2 cellular contexts compared by ENCODE assay signal in genomic region chr10:103766751-103767509, GRCh38.
TF ChIP-seq lines count a peak whose summit lies in the region.

No MANE protein-coding gene starts in this region.

TF ChIP-seq in GM23338, 12 proteins besides CTCF, POLR2A, EP300 and RAD21:
- TF ChIP-seq ZNF462 (CRISPR knock-in tag; IDR thresholded peaks at IDR 0.05) (no peak), ETS1 (IDR thresholded peaks at IDR 0.05) (no peak), JUNB (IDR thresholded peaks at IDR 0.05; ENCODE audit: unreplicated experiment) (no peak), EZH2phosphoT487 (IDR thresholded peaks at IDR 0.05; ENCODE audit: unreplicated experiment) (no peak), EZH2 (IDR thresholded peaks at IDR 0.05; ENCODE audit: low read depth, unreplicated experiment) (no peak), STAT1 (IDR thresholded peaks at IDR 0.05; ENCODE audit: unreplicated experiment) (no peak), POLR2AphosphoS5 (IDR thresholded peaks at IDR 0.05; ENCODE audit: low read depth) (no peak), REST (IDR thresholded peaks at IDR 0.05; ENCODE audit: unreplicated experiment) (no peak), NANOG (IDR thresholded peaks at IDR 0.05; ENCODE audit: borderline replicate concordance) (no peak), ZNF114 (CRISPR knock-in tag; IDR thresholded peaks at IDR 0.05) (no peak), CREB1 (CRISPR knock-in tag; IDR thresholded peaks at IDR 0.05; ENCODE audit: low read depth) (no peak), ZNF331 (CRISPR knock-in tag; IDR thresholded peaks at IDR 0.05; ENCODE audit: low read depth) (no peak)

TF ChIP-seq in WTC11, 78 proteins besides CTCF, POLR2A, EP300 and RAD21 (continued from another document):
- TF ChIP-seq ZNF512 (CRISPR knock-in tag; IDR thresholded peaks at IDR 0.05; ENCODE audit: borderline replicate concordance) (no peak), PRDM15 (CRISPR knock-in tag; IDR thresholded peaks at IDR 0.05) (no peak), MLX (CRISPR knock-in tag; IDR thresholded peaks at IDR 0.05) (no peak), SMAD3 (CRISPR knock-in tag; IDR thresholded peaks at IDR 0.05; ENCODE audit: borderline replicate concordance) (no peak), EMX1 (CRISPR knock-in tag; IDR thresholded peaks at IDR 0.05) (no peak), ZNF138 (CRISPR knock-in tag; conservative IDR thresholded peaks at IDR 0.05) (no peak)
- TF ChIP-seq, protein P1, sequence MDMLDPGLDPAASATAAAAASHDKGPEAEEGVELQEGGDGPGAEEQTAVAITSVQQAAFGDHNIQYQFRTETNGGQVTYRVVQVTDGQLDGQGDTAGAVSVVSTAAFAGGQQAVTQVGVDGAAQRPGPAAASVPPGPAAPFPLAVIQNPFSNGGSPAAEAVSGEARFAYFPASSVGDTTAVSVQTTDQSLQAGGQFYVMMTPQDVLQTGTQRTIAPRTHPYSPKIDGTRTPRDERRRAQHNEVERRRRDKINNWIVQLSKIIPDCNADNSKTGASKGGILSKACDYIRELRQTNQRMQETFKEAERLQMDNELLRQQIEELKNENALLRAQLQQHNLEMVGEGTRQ (CRISPR knock-in tag; IDR thresholded peaks at IDR 0.05): no peak
TF ChIP-seq in WTC11: peak in this region for 0.
